Comparison of ENCODE assay signal across 22 cellular contexts in the genomic region with DNA sequence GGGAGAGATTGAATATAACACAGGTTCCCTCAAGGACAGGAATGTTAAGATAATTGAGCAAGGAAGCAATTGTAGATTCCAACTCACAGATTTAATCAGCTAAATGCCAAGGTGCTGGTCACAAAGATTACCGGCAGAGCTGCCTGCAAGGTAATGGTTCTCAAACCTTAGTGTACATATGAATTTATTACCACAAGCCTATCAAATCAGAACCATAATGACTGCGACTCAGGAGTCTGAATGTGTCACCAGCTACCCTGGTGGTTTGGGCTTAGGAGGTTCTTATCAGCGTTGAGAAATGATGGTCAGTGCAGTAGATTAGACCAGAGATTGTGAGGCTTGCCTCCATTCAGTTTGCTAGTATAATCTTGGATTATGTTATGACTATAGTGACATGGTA.
DNase-seq lines count a peak whose midpoint lies in the region; TF ChIP-seq lines count a peak whose summit lies in the region.
"Had no signal": no experiment of that assay in that cellular context is flagged by ENCODE, and none has a peak within 500 bp of the region (broad histone marks: within the 10 kb centered on the region; RNA-seq: fewer than 3 reads in every experiment).

No MANE protein-coding gene starts in this region.

- in situ Hi-C loops in brain microvascular endothelial cell (cut with HindIII; ENCODE audit: low pct_ligation_motif_present, low sequenced_read_pairs): no loop called here

- H3K36me3 ChIP-seq in brain microvascular endothelial cell (replicated peaks): peaks cover 5% of the 10 kb centered on the region
- H3K36me3 ChIP-seq: BE2C; BLaER1 treated with 17β-estradiol and CSF1 and Interleukin-3, amounts not matched to agents 10 nM and 100 nM had no signal

- DNase-seq in activated CD4-positive, alpha-beta T cell treated with anti-CD3 and anti-CD28 coated beads for 48 hours: peak; percentile 3
- DNase-seq in activated CD4-positive, alpha-beta T cell treated with anti-CD3 and anti-CD28 coated beads, Interleukin-2, amount 50 U/mL, for 48 hours: no peak
- DNase-seq in NCI-H82 treated with DMSO at 0.1 percent for 48 hours (lab: John Stamatoyannopoulos, UW; ENCODE audit: unreplicated experiment): peak; percentile 27
- peak; percentile 28 for DNase-seq in brain microvascular endothelial cell
- no peak for DNase-seq in middle frontal gyrus (ENCODE audit: extremely low spot score, low spot score)
- no peak for DNase-seq in iPS-NIHi11 (ENCODE audit: low spot score)
- DNase-seq: 8988T; ACHN; AML-193; BE2C; CD4-positive, alpha-beta T cell; CD8-positive, alpha-beta memory T cell; DMS 273 treated with DMSO at 0.1 percent for 48 hours; DMS79; EL; GDM1; GM23248; H7; HCEC 1CT had no signal

- no peak overlapping the region for H3K4me3 ChIP-seq in brain microvascular endothelial cell (ENCODE audit: low read depth, low read length)
- H3K4me3 ChIP-seq: A549; BLaER1 treated with 17β-estradiol and CSF1 and Interleukin-3, amounts not matched to agents 10 nM and 100 nM; GM12878; GM23248 had no signal

- TF ChIP-seq CTCF in brain microvascular endothelial cell (IDR thresholded peaks at IDR 0.05; ENCODE audit: low read depth, low read length, missing control alignments): no peak

- no peaks in the 10 kb centered on the region for H3K27me3 ChIP-seq in brain microvascular endothelial cell (replicated peaks)
- H3K27me3 ChIP-seq: BE2C; BLaER1 treated with 17β-estradiol and CSF1 and Interleukin-3, amounts not matched to agents 10 nM and 100 nM had no signal

- H3K27ac ChIP-seq in brain microvascular endothelial cell: no peak overlapping the region
- H3K27ac ChIP-seq: A549; BLaER1 treated with 17β-estradiol and CSF1 and Interleukin-3, amounts not matched to agents 10 nM and 100 nM; GM23248 had no signal

Comparison
In these comparisons a context has a peak if more than half of its experiments do, and no peak if none do; other contexts are left out.
1. DNase-seq: peak in activated CD4-positive, alpha-beta T cell treated with anti-CD3 and anti-CD28 coated beads for 48 hours (single experiment), NCI-H82 treated with DMSO at 0.1 percent for 48 hours (single experiment) and brain microvascular endothelial cell (single experiment); none in activated CD4-positive, alpha-beta T cell treated with anti-CD3 and anti-CD28 coated beads, Interleukin-2, amount 50 U/mL, for 48 hours (0 of 2), middle frontal gyrus (single experiment) and iPS-NIHi11 (single experiment).